ENCODE assay signal across 12 cellular contexts in genomic region chr1:40939320-40940059, GRCh38. TPM values are rescaled to one million over a fixed set of nuclear protein-coding genes. Genes with fewer than 3 reads are reported as not detected.
DNase-seq lines count a peak whose midpoint lies in the region; ATAC-seq and TF ChIP-seq lines count a peak whose summit lies in the region.
"Had no signal": no experiment of that assay in that cellular context is flagged by ENCODE, and none has a peak within 500 bp of the region (broad histone marks: within the 10 kb centered on the region; RNA-seq: fewer than 3 reads in every experiment).

No MANE protein-coding gene starts in this region.

- H3K9me3 Mint-ChIP-seq in immature natural killer cell = no peaks in the 10 kb centered on the region
- H3K9me3 Mint-ChIP-seq in glutamatergic neuron (ENCODE audit: unreplicated experiment) = no peaks in the 10 kb centered on the region
- H3K9me3 Mint-ChIP-seq: activated T-cell treated with anti-CD3 and anti-CD28 coated beads, Interleukin-2, amount 50 U/mL, for 4 hours had no signal

- H3K27me3 ChIP-seq in Peyer's patch = no peaks in the 10 kb centered on the region
- no peaks in the 10 kb centered on the region for H3K27me3 ChIP-seq in gastrocnemius medialis

- TF ChIP-seq POLR2A in Peyer's patch (IDR thresholded peaks at IDR 0.05) = no peak
- no peak for TF ChIP-seq POLR2A in gastrocnemius medialis (IDR thresholded peaks at IDR 0.05)

- no peak for TF ChIP-seq CTCF in Peyer's patch (IDR thresholded peaks at IDR 0.05)
- TF ChIP-seq CTCF in fibroblast of villous mesenchyme (IDR thresholded peaks at IDR 0.05; ENCODE audit: insufficient read depth, low read depth, low read length) = no peak
- no peak for TF ChIP-seq CTCF in gastrocnemius medialis (IDR thresholded peaks at IDR 0.05 in 4 of 5, conservative IDR thresholded peaks at IDR 0.05 in 1 of 5)
- TF ChIP-seq CTCF in glutamatergic neuron (IDR thresholded peaks at IDR 0.05; ENCODE audit: partially characterized antibody, unreplicated experiment) = no peak

- DNase-seq in DMS 273 treated with DMSO at 0.1 percent for 48 hours (lab: John Stamatoyannopoulos, UW) (peak; percentile 100), Peyer's patch (peak in 1 of 3 donors; percentile 46), fibroblast of villous mesenchyme (ENCODE audit: low read depth) (peak; percentile 86), gastrocnemius medialis (peak; percentile 8 to 48), immature natural killer cell (no peak), NCI-H1048 (lab: John Stamatoyannopoulos, UW) (no peak), glutamatergic neuron (no peak)
- DNase-seq: activated T-cell treated with anti-CD3 and anti-CD28 coated beads, Interleukin-2, amount 50 U/mL, for 4 hours; effector CD8-positive, alpha-beta T cell; stimulated activated CD4-positive, alpha-beta T cell treated with anti-CD3 and anti-CD28 coated beads, Interleukin-1b, Interleukin-23, amount 100 ng/mL, for 48 hours; SW 1271 had no signal

- intact Hi-C loops in gastrocnemius medialis (cut with DNase I; ENCODE audit: low total_unique reads) = no loop called here

- H3K27ac Mint-ChIP-seq in immature natural killer cell (no peak overlapping the region), glutamatergic neuron (ENCODE audit: unreplicated experiment) (no peak overlapping the region)

- H3K36me3 ChIP-seq in Peyer's patch = no peaks in the 10 kb centered on the region
- no peaks in the 10 kb centered on the region for H3K36me3 ChIP-seq in gastrocnemius medialis

- ATAC-seq in gastrocnemius medialis (peak; percentile 75 to 83), GM21717 (IDR thresholded peaks at IDR 0.05; ENCODE audit: unreplicated experiment) (no peak)
- ATAC-seq: activated T-cell treated with anti-CD3 and anti-CD28 coated beads, Interleukin-2, amount 50 U/mL, for 4 hours had no signal

- H3K4me3 ChIP-seq in Peyer's patch = no peak overlapping the region
- H3K4me3 ChIP-seq in fibroblast of villous mesenchyme (ENCODE audit: low read depth, low read length) = no peak overlapping the region
- no peak overlapping the region for H3K4me3 ChIP-seq in gastrocnemius medialis

- H3K4me3 Mint-ChIP-seq in immature natural killer cell = no peak overlapping the region
- no peak overlapping the region for H3K4me3 Mint-ChIP-seq in glutamatergic neuron (ENCODE audit: unreplicated experiment)
- H3K4me3 Mint-ChIP-seq: activated T-cell treated with anti-CD3 and anti-CD28 coated beads, Interleukin-2, amount 50 U/mL, for 4 hours had no signal

- H3K9me3 ChIP-seq in Peyer's patch = no peaks in the 10 kb centered on the region
- no peaks in the 10 kb centered on the region for H3K9me3 ChIP-seq in gastrocnemius medialis

- no peaks in the 10 kb centered on the region for H3K4me1 Mint-ChIP-seq in immature natural killer cell
- no peaks in the 10 kb centered on the region for H3K4me1 Mint-ChIP-seq in glutamatergic neuron (ENCODE audit: low read depth, unreplicated experiment)

- no peaks in the 10 kb centered on the region for H3K36me3 Mint-ChIP-seq in immature natural killer cell
- peaks cover 6% of the 10 kb centered on the region for H3K36me3 Mint-ChIP-seq in glutamatergic neuron (ENCODE audit: unreplicated experiment)

- in situ Hi-C loops in gastrocnemius medialis (cut with MboI; ENCODE audit: low sequenced_read_pairs in 4 of 4) = no loop called here

- H3K27me3 Mint-ChIP-seq in immature natural killer cell (ENCODE audit: low read depth in 3 of 3) (peaks cover 0 to 9% (median 3%) of the 10 kb centered on the region in 3 donors), glutamatergic neuron (ENCODE audit: unreplicated experiment) (no peaks in the 10 kb centered on the region)

- H3K27ac ChIP-seq in Peyer's patch (peak overlapping the region in 3 of 4 donors; percentile 29 to 66 (median 61)), gastrocnemius medialis (peak overlapping the region in 1 of 4 donors; percentile 58)

- H3K4me1 ChIP-seq in Peyer's patch (peaks cover 0 to 7% (median 2%) of the 10 kb centered on the region in 4 donors), gastrocnemius medialis (no peaks in the 10 kb centered on the region)

RNA-seq across cellular contexts. Expression of gene CTPS1, which starts 40.0 kb away (rescaled TPM):
- total RNA-seq in Peyer's patch (100 to 1,000 TPM in 3 of 4 donors, 10 to 100 TPM in 1; 43.7 to 181 (median 107) TPM), fibroblast of villous mesenchyme (42.3 and 48.0 TPM in 2 replicates), gastrocnemius medialis (10 to 100 TPM in 3 of 4 donors, 1 to 10 TPM in 1; 9.5 to 24.3 (median 14.7) TPM), glutamatergic neuron (ENCODE audit: unreplicated experiment) (110 TPM)
- polyA plus RNA-seq in immature natural killer cell = 10 to 100 TPM; 14.8 to 22.6 (median 16.6) TPM

Comparison
In these comparisons a context has a peak if more than half of its experiments do, and no peak if none do; other contexts are left out.
1. DNase-seq: peak in DMS 273 treated with DMSO at 0.1 percent for 48 hours (single experiment), fibroblast of villous mesenchyme (single experiment) and gastrocnemius medialis (2 of 2); none in immature natural killer cell (0 of 3), NCI-H1048 (single experiment) and glutamatergic neuron (single experiment).